ENCODE assay signal across 1 cellular context in genomic region chr10:92242910-92243671, GRCh38.
A peak's percentile ranks its signal among the peaks of the same experiment; 100 is the strongest.
TF ChIP-seq lines count a peak whose summit lies in the region.

No MANE protein-coding gene starts in this region.

TF ChIP-seq in GM12878, 131 proteins besides CTCF, POLR2A, EP300 and RAD21 (continued from another document):
- TF ChIP-seq SKIL (IDR thresholded peaks at IDR 0.05; ENCODE audit: low read depth, poor library complexity, severe bottlenecking) = peak; percentile 43
- TF ChIP-seq RCOR1 (conservative IDR thresholded peaks at IDR 0.05; ENCODE audit: low read depth, low read length) = no peak
- peak; percentile 18; the same call in 1 of the 2 replicates for TF ChIP-seq JUND (IDR thresholded peaks at IDR 0.05; ENCODE audit: low read depth, low read length)
- TF ChIP-seq DPF2 (IDR thresholded peaks at IDR 0.05) = no peak
